Comparison of ENCODE assay signal across 1 cellular context in the genomic region with DNA sequence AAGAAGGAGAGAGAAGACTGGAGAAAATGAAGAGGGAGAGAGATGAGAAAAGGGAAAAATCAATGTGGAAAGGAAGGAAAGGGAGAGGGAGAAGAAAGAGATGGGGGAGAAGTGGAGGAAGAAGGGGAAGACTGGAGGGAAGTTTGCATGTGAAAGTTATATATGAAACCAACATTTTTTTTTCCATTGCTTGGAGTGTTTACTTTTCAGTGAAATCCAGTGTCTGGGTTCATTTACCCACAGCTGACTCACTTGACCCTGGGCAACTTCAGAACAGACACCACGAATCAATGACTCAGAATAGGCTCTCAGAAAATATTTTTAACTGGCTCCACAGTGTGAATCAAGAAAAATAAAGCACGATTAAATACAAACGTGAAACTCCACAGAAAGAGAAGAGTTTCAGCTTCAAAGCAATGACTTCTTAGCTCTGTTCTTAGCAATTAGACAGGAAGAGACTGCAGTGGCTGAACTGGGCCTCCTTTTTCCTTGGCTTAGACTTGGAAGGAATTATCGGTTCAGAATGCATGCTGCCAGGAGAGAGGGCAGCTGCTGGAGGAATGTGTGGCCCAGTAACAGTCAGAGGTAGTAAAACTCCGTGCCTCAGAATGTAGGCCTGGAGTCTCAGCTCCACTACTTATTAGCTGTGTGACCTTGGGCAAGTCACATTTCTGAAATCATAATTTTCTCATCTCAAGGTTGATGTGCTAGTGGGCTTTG.
TF ChIP-seq lines count a peak whose summit lies in the region.

No MANE protein-coding gene starts in this region.

TF ChIP-seq in H1, 55 proteins besides CTCF, POLR2A, EP300 and RAD21 (continued from another document):
- TF ChIP-seq HDAC6 (IDR thresholded peaks at IDR 0.05; ENCODE audit: low read depth, low read length): no peak
- TF ChIP-seq SIRT6 (IDR thresholded peaks at IDR 0.05; ENCODE audit: low read length): no peak
- no peak for TF ChIP-seq SRF (IDR thresholded peaks at IDR 0.05; ENCODE audit: low read depth, low read length)
